9 cellular contexts compared by ENCODE assay signal in the genomic region with DNA sequence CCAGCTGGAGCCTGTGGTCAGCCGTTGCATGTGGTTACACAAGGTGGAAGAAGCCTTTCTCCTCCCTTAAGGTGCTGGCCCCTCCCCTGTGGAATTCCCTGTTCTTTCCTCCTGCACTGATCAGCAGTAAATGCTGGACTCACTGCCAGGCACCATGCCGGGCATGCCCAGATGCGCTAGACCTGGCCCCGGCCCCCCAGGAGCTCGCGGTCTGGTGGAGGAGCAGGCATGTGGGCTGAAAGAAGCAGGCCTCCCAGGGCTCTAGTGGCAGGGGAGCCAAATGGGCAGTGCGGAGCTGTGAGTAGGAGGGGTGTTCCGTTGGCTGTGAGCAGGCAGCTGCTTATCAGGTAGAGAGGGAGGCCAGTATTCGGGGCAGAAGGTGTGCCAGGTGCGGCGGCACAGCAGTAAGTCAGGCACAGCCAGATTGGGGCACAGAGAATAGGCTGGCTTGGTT. TPM values are rescaled to one million over a fixed set of nuclear protein-coding genes. Genes with fewer than 3 reads are reported as not detected.
A peak's percentile ranks its signal among the peaks of the same experiment; 100 is the strongest.
DNase-seq lines count a peak whose midpoint lies in the region; ATAC-seq, FAIRE-seq and TF ChIP-seq lines count a peak whose summit lies in the region.
"Had no signal": no experiment of that assay in that cellular context is flagged by ENCODE, and none has a peak within 500 bp of the region (broad histone marks: within the 10 kb centered on the region; RNA-seq: fewer than 3 reads in every experiment).

No MANE protein-coding gene starts in this region.

- no peaks in the 10 kb centered on the region for H3K27me3 Mint-ChIP-seq in activated naive CD8-positive, alpha-beta T cell
- no peaks in the 10 kb centered on the region for H3K27me3 Mint-ChIP-seq in activated CD4-positive, alpha-beta T cell treated with anti-CD3 and anti-CD28 coated beads, Interleukin-2, amount 10 ng/mL, durations not matched to agents 7 days and 5 days
- H3K27me3 Mint-ChIP-seq in activated CD8-positive, alpha-beta memory T cell treated with anti-CD3 and anti-CD28 coated beads, Interleukin-2, amount 10 ng/mL, durations not matched to agents 7 days and 5 days, result no peaks in the 10 kb centered on the region

- no peak for TF ChIP-seq CTCF in HepG2 (CRISPR knock-in tag; IDR thresholded peaks at IDR 0.05)

- WGBS in HepG2 (ENCODE audit: low lambda C conversion rate), result 98% methylated on average over 11 of the region's 11 CpGs

- no peak for ATAC-seq in HepG2
- ATAC-seq in activated CD8-positive, alpha-beta memory T cell treated with anti-CD3 and anti-CD28 coated beads, Interleukin-2, amount 10 ng/mL, durations not matched to agents 7 days and 5 days, result no peak

- peak overlapping the region; percentile 90 for H3K27ac Mint-ChIP-seq in activated naive CD8-positive, alpha-beta T cell
- H3K27ac Mint-ChIP-seq in activated CD4-positive, alpha-beta T cell treated with anti-CD3 and anti-CD28 coated beads, Interleukin-2, amount 10 ng/mL, durations not matched to agents 7 days and 5 days, result no peak overlapping the region
- H3K27ac Mint-ChIP-seq in activated CD8-positive, alpha-beta memory T cell treated with anti-CD3 and anti-CD28 coated beads, Interleukin-2, amount 10 ng/mL, durations not matched to agents 7 days and 5 days, result no peak overlapping the region

- H3K4me2 ChIP-seq in BLaER1 (no peak overlapping the region; the same call in 1 of the 2 replicates), HepG2 (ENCODE audit: low read depth, low read length) (no peak overlapping the region)

- DNase-seq in HepG2 (ENCODE audit: low spot score) (no peak), SW480 (ENCODE audit: low spot score) (no peak), NAMALWA (ENCODE audit: low spot score) (no peak)
- no peak for DNase-seq in activated CD4-positive, alpha-beta T cell treated with anti-CD3 and anti-CD28 coated beads, Interleukin-2, amount 10 ng/mL, durations not matched to agents 7 days and 5 days
- DNase-seq in activated CD8-positive, alpha-beta memory T cell treated with anti-CD3 and anti-CD28 coated beads, Interleukin-2, amount 10 ng/mL, durations not matched to agents 7 days and 5 days, result no peak
- DNase-seq: activated CD4-positive, alpha-beta T cell treated with anti-CD3 and anti-CD28 coated beads, Interleukin-2, amount 50 U/mL, for 48 hours had no signal

- no peaks in the 10 kb centered on the region for H3K9me3 Mint-ChIP-seq in activated naive CD8-positive, alpha-beta T cell (ENCODE audit: low read depth)
- no peaks in the 10 kb centered on the region for H3K9me3 Mint-ChIP-seq in activated CD4-positive, alpha-beta T cell treated with anti-CD3 and anti-CD28 coated beads, Interleukin-2, amount 10 ng/mL, durations not matched to agents 7 days and 5 days
- H3K9me3 Mint-ChIP-seq in activated CD8-positive, alpha-beta memory T cell treated with anti-CD3 and anti-CD28 coated beads, Interleukin-2, amount 10 ng/mL, durations not matched to agents 7 days and 5 days (ENCODE audit: low read depth), result no peaks in the 10 kb centered on the region

- H3K27ac ChIP-seq in BLaER1 (peak overlapping the region; percentile 16; the same call in 1 of the 2 replicates), HepG2 (ENCODE audit: extremely low read length, insufficient read depth, low read length) (no peak overlapping the region)

- H3K4me1 ChIP-seq in BLaER1, result peaks cover 67% of the 10 kb centered on the region
- peaks cover 18% of the 10 kb centered on the region for H3K4me1 ChIP-seq in HepG2 (ENCODE audit: insufficient read depth, low read length)

- TF ChIP-seq EP300 in Ishikawa (IDR thresholded peaks at IDR 0.05; ENCODE audit: borderline replicate concordance), result no peak; the same call in 1 of the 2 replicates
- no peak for TF ChIP-seq EP300 in HepG2 (IDR thresholded peaks at IDR 0.05; ENCODE audit: low read depth in 2 of 2, low read length in 2 of 2)
- no peak for TF ChIP-seq EP300 in HepG2 (CRISPR knock-in tag; IDR thresholded peaks at IDR 0.05; ENCODE audit: borderline replicate concordance)

- intact Hi-C loops in HepG2 (cut with micrococcal nuclease; ENCODE audit: unreplicated experiment), result no loop called here

- no peak for FAIRE-seq in HepG2 (lab: Jason Lieb, UNC)

- no peak for TF ChIP-seq RAD21 in Ishikawa (IDR thresholded peaks at IDR 0.05; ENCODE audit: low read depth)
- no peak for TF ChIP-seq RAD21 in HepG2 (CRISPR knock-in tag; IDR thresholded peaks at IDR 0.05)

- no peaks in the 10 kb centered on the region for H3K27me3 ChIP-seq in BLaER1
- no peaks in the 10 kb centered on the region for H3K27me3 ChIP-seq in HepG2 (ENCODE audit: control insufficient read depth in 1 of 2, insufficient read depth in 2 of 2, low read length in 2 of 2)

- no peak overlapping the region for H3K4me3 ChIP-seq in BLaER1
- no peak overlapping the region for H3K4me3 ChIP-seq in HepG2 (replicated peaks in 1 of 3; ENCODE audit: insufficient read depth in 1 of 3, low read depth in 2 of 3, low read length in 3 of 3)

- H3K4me1 Mint-ChIP-seq in activated naive CD8-positive, alpha-beta T cell (ENCODE audit: low read depth), result peaks cover 78% of the 10 kb centered on the region
- H3K4me1 Mint-ChIP-seq in activated CD4-positive, alpha-beta T cell treated with anti-CD3 and anti-CD28 coated beads, Interleukin-2, amount 10 ng/mL, durations not matched to agents 7 days and 5 days, result peaks cover 60% of the 10 kb centered on the region
- H3K4me1 Mint-ChIP-seq in activated CD8-positive, alpha-beta memory T cell treated with anti-CD3 and anti-CD28 coated beads, Interleukin-2, amount 10 ng/mL, durations not matched to agents 7 days and 5 days, result peaks cover 51% of the 10 kb centered on the region

- BruUV-seq in HepG2 (replicated peaks; lab: Mats Ljungman, UMichigan), result no TSS peak

- CTCF ChIA-PET in HepG2 (lab: Yijun Ruan, JAX; ENCODE audit: low intra/inter-chr PET ratio, low total read pairs), result no interaction called here
- CTCF ChIA-PET in activated CD4-positive, alpha-beta T cell treated with anti-CD3 and anti-CD28 coated beads, Interleukin-2, amount 10 ng/mL, durations not matched to agents 7 days and 5 days (lab: Charles Lee), result interaction anchor here (0.8 to 18.0 kb wide), 3 partner anchors 6 to 23 kb away, joined by 3 to 280 read pairs (median 280); partner anchors contain the start of gene DGKZ
- CTCF ChIA-PET in activated CD8-positive, alpha-beta memory T cell treated with anti-CD3 and anti-CD28 coated beads, Interleukin-2, amount 10 ng/mL, durations not matched to agents 7 days and 5 days (lab: Charles Lee), result interaction anchor here (1.0 to 26.5 kb wide), 3 partner anchors 7 to 80 kb away, joined by 3 to 444 read pairs (median 444); partner anchors contain the start of genes DGKZ and MDK

- H3K79me2 ChIP-seq in HepG2 (ENCODE audit: insufficient read depth, low read length), result peaks cover 2% of the 10 kb centered on the region

- in situ Hi-C loops in HepG2 (cut with HindIII; ENCODE audit: extremely low pct_ligation_motif_present, low pct_unique_long_range_greater_than_20kb), result no loop called here

- H2AFZ ChIP-seq in HepG2 (ENCODE audit: low read length), result no peak overlapping the region

- H3K36me3 Mint-ChIP-seq in activated naive CD8-positive, alpha-beta T cell, result peaks cover 3% of the 10 kb centered on the region
- peaks cover 26% of the 10 kb centered on the region for H3K36me3 Mint-ChIP-seq in activated CD4-positive, alpha-beta T cell treated with anti-CD3 and anti-CD28 coated beads, Interleukin-2, amount 10 ng/mL, durations not matched to agents 7 days and 5 days (ENCODE audit: low read depth)
- H3K36me3 Mint-ChIP-seq in activated CD8-positive, alpha-beta memory T cell treated with anti-CD3 and anti-CD28 coated beads, Interleukin-2, amount 10 ng/mL, durations not matched to agents 7 days and 5 days, result no peaks in the 10 kb centered on the region

- H3K36me3 ChIP-seq in BLaER1, result peaks cover 36% of the 10 kb centered on the region
- H3K36me3 ChIP-seq in HepG2 (replicated peaks in 1 of 2; ENCODE audit: control insufficient read depth in 1 of 2, insufficient read depth in 2 of 2, low read length in 2 of 2), result 0 out of 5 replicates have a peak, but pooled peaks cover 0 to 11% of the 10 kb centered on the region in 2 experiments

- H4K20me1 ChIP-seq in BLaER1 (peaks cover 55% of the 10 kb centered on the region), HepG2 (ENCODE audit: insufficient read depth, low read length) (no peaks in the 10 kb centered on the region)

- TF ChIP-seq POLR2A in HepG2 (IDR thresholded peaks at IDR 0.05; ENCODE audit: insufficient read depth in 1 of 2, low read depth in 2 of 2, low read length in 2 of 2), result no peak

- no peak overlapping the region for H3K4me3 Mint-ChIP-seq in activated naive CD8-positive, alpha-beta T cell
- H3K4me3 Mint-ChIP-seq in activated CD4-positive, alpha-beta T cell treated with anti-CD3 and anti-CD28 coated beads, Interleukin-2, amount 10 ng/mL, durations not matched to agents 7 days and 5 days, result no peak overlapping the region
- H3K4me3 Mint-ChIP-seq in activated CD8-positive, alpha-beta memory T cell treated with anti-CD3 and anti-CD28 coated beads, Interleukin-2, amount 10 ng/mL, durations not matched to agents 7 days and 5 days, result no peak overlapping the region

- H3K9me3 ChIP-seq in BLaER1 (no peaks in the 10 kb centered on the region), HepG2 (ENCODE audit: low read length) (no peaks in the 10 kb centered on the region)

- H3K9ac ChIP-seq in BLaER1, result no peak overlapping the region
- H3K9ac ChIP-seq in HepG2 (ENCODE audit: insufficient read depth, low read depth, low read length), result no peak overlapping the region

- POLR2A ChIA-PET in HepG2 (lab: Yijun Ruan, JAX), result no interaction called here
- POLR2A ChIA-PET in activated CD4-positive, alpha-beta T cell treated with anti-CD3 and anti-CD28 coated beads, Interleukin-2, amount 10 ng/mL, durations not matched to agents 7 days and 5 days (lab: Charles Lee), result interaction anchor here (0.6 kb wide), 2 partner anchors 29 to 261 kb away, joined by 3 to 12 read pairs; no protein-coding TSS in a partner anchor

RNA-seq across cellular contexts. Expression of gene DGKZ, which starts 10.2 kb away (rescaled TPM):
- total RNA-seq in HepG2 (2016; rRNA removed; fragmentation: Illumina TruSeq; extraction: Trizol), result 14.6 and 20.7 TPM in 2 replicates
- total RNA-seq in HepG2 (2016; cell fraction: cytosol; rRNA removed; fragmentation: Illumina TruSeq; extraction: Trizol; ENCODE audit: low read depth), result 11.9 and 13.2 TPM in 2 replicates
- total RNA-seq in HepG2 (2016; cell fraction: insoluble cytoplasmic fraction; rRNA removed; fragmentation: Illumina TruSeq; extraction: Trizol), result 11.6 and 19.8 TPM in 2 replicates
- total RNA-seq in HepG2 (2016; cell fraction: membrane; rRNA removed; fragmentation: Illumina TruSeq; extraction: Trizol), result 26.9 and 29.6 TPM in 2 replicates
- 18.5 and 22.1 TPM in 2 replicates for total RNA-seq in HepG2 (2016; cell fraction: nucleus; rRNA removed; fragmentation: Illumina TruSeq; extraction: Trizol)
- polyA plus RNA-seq in HepG2 (2011; rRNA removed), result 15.8 and 17.6 TPM in 2 replicates
- polyA plus RNA-seq in HepG2 (2011; cell fraction: cytosol; rRNA removed), result 8.8 and 15.2 TPM in 2 replicates
- 108 and 162 TPM in 2 replicates for polyA plus RNA-seq in HepG2 (2011; cell fraction: nucleus; rRNA removed)
- 11.6 and 19.4 TPM in 2 replicates for polyA plus RNA-seq in HepG2 (2012)
- 18.6 and 18.8 TPM in 2 replicates for polyA plus RNA-seq in HepG2 (2016; cell fraction: cytosol; fragmentation: Illumina TruSeq; extraction: Trizol; ENCODE audit: low read depth)
- polyA plus RNA-seq in HepG2 (2016; cell fraction: insoluble cytoplasmic fraction; fragmentation: Illumina TruSeq; extraction: Trizol; ENCODE audit: low read depth), result 21.9 and 30.3 TPM in 2 replicates
- polyA plus RNA-seq in HepG2 (2016; cell fraction: membrane; fragmentation: Illumina TruSeq; extraction: Trizol; ENCODE audit: low read depth), result 44.5 and 49.9 TPM in 2 replicates
- 65.9 and 71.9 TPM in 2 replicates for polyA plus RNA-seq in HepG2 (2016; cell fraction: nucleus; fragmentation: Illumina TruSeq; extraction: Trizol; ENCODE audit: insufficient read depth, low read depth)
- 43.2 and 71.9 TPM in 2 replicates for polyA minus RNA-seq in HepG2 (2011; rRNA and poly(A)+ RNA removed; ENCODE audit: low replicate concordance)
- 12.3 and 14.8 TPM in 2 replicates for polyA minus RNA-seq in HepG2 (2011; cell fraction: cytosol; rRNA and poly(A)+ RNA removed)
- 15.9 and 16.9 TPM in 2 replicates for polyA minus RNA-seq in HepG2 (2011; cell fraction: nucleus; rRNA and poly(A)+ RNA removed)
- total RNA-seq in activated CD4-positive, alpha-beta T cell treated with anti-CD3 and anti-CD28 coated beads, Interleukin-2, amount 10 ng/mL, durations not matched to agents 7 days and 5 days, result 100 to 1,000 TPM; 178 to 187 TPM
- 100 to 1,000 TPM in 1 of 2 experiments, 10 to 100 TPM in 1; 96.9 to 132 TPM for total RNA-seq in activated CD8-positive, alpha-beta memory T cell treated with anti-CD3 and anti-CD28 coated beads, Interleukin-2, amount 10 ng/mL, durations not matched to agents 7 days and 5 days

RNA-seq across cellular contexts. Expression of gene MDK, which starts 24.0 kb away (rescaled TPM):
- 149 and 312 TPM in 2 replicates for total RNA-seq in HepG2 (2016; rRNA removed; fragmentation: Illumina TruSeq; extraction: Trizol)
- total RNA-seq in HepG2 (2016; cell fraction: cytosol; rRNA removed; fragmentation: Illumina TruSeq; extraction: Trizol; ENCODE audit: low read depth), result 310 and 356 TPM in 2 replicates
- total RNA-seq in HepG2 (2016; cell fraction: insoluble cytoplasmic fraction; rRNA removed; fragmentation: Illumina TruSeq; extraction: Trizol), result 138 and 308 TPM in 2 replicates
- total RNA-seq in HepG2 (2016; cell fraction: membrane; rRNA removed; fragmentation: Illumina TruSeq; extraction: Trizol), result 284 and 347 TPM in 2 replicates
- total RNA-seq in HepG2 (2016; cell fraction: nucleus; rRNA removed; fragmentation: Illumina TruSeq; extraction: Trizol), result 197 and 254 TPM in 2 replicates
- polyA plus RNA-seq in HepG2 (2011; rRNA removed), result 355 and 407 TPM in 2 replicates
- 510 and 850 TPM in 2 replicates for polyA plus RNA-seq in HepG2 (2011; cell fraction: cytosol; rRNA removed)
- 205 and 210 TPM in 2 replicates for polyA plus RNA-seq in HepG2 (2011; cell fraction: nucleus; rRNA removed)
- 127 and 170 TPM in 2 replicates for polyA plus RNA-seq in HepG2 (2012)
- polyA plus RNA-seq in HepG2 (2016; cell fraction: cytosol; fragmentation: Illumina TruSeq; extraction: Trizol; ENCODE audit: low read depth), result 699 and 772 TPM in 2 replicates
- polyA plus RNA-seq in HepG2 (2016; cell fraction: insoluble cytoplasmic fraction; fragmentation: Illumina TruSeq; extraction: Trizol; ENCODE audit: low read depth), result 298 and 351 TPM in 2 replicates
- 584 and 631 TPM in 2 replicates for polyA plus RNA-seq in HepG2 (2016; cell fraction: membrane; fragmentation: Illumina TruSeq; extraction: Trizol; ENCODE audit: low read depth)
- polyA plus RNA-seq in HepG2 (2016; cell fraction: nucleus; fragmentation: Illumina TruSeq; extraction: Trizol; ENCODE audit: insufficient read depth, low read depth), result 829 and 892 TPM in 2 replicates
- 1.3 and 126 TPM in 2 replicates for polyA minus RNA-seq in HepG2 (2011; rRNA and poly(A)+ RNA removed; ENCODE audit: low replicate concordance)
- polyA minus RNA-seq in HepG2 (2011; cell fraction: cytosol; rRNA and poly(A)+ RNA removed), result 66.8 and 86.0 TPM in 2 replicates
- 18.5 and 19.3 TPM in 2 replicates for polyA minus RNA-seq in HepG2 (2011; cell fraction: nucleus; rRNA and poly(A)+ RNA removed)
- total RNA-seq in activated CD4-positive, alpha-beta T cell treated with anti-CD3 and anti-CD28 coated beads, Interleukin-2, amount 10 ng/mL, durations not matched to agents 7 days and 5 days, result 10 to 100 TPM in 1 of 2 experiments, 1 to 10 TPM in 1; 8.2 to 10.5 TPM
- 1 to 10 TPM; 1.6 to 5.0 TPM for total RNA-seq in activated CD8-positive, alpha-beta memory T cell treated with anti-CD3 and anti-CD28 coated beads, Interleukin-2, amount 10 ng/mL, durations not matched to agents 7 days and 5 days

RNA-seq across cellular contexts. Expression of gene CHRM4, which starts 34.1 kb away (rescaled TPM):
- 0.13 TPM in 1 of 2 replicates, not detected in the other for total RNA-seq in HepG2 (2016; rRNA removed; fragmentation: Illumina TruSeq; extraction: Trizol)
- total RNA-seq in HepG2 (2016; cell fraction: cytosol; rRNA removed; fragmentation: Illumina TruSeq; extraction: Trizol; ENCODE audit: low read depth), result not detected in 2 replicates
- total RNA-seq in HepG2 (2016; cell fraction: insoluble cytoplasmic fraction; rRNA removed; fragmentation: Illumina TruSeq; extraction: Trizol), result 0.11 TPM in 1 of 2 replicates, not detected in the other
- total RNA-seq in HepG2 (2016; cell fraction: membrane; rRNA removed; fragmentation: Illumina TruSeq; extraction: Trizol), result 0.15 TPM in 1 of 2 replicates, not detected in the other
- total RNA-seq in HepG2 (2016; cell fraction: nucleus; rRNA removed; fragmentation: Illumina TruSeq; extraction: Trizol), result 0.25 TPM in 1 of 2 replicates, not detected in the other
- 0.21 and 0.22 TPM in 2 replicates for polyA plus RNA-seq in HepG2 (2011; rRNA removed)
- 0.12 and 0.19 TPM in 2 replicates for polyA plus RNA-seq in HepG2 (2011; cell fraction: cytosol; rRNA removed)
- 0.43 and 0.85 TPM in 2 replicates for polyA plus RNA-seq in HepG2 (2011; cell fraction: nucleus; rRNA removed)
- 0.27 TPM in 1 of 2 replicates, not detected in the other for polyA plus RNA-seq in HepG2 (2012)
- polyA plus RNA-seq in HepG2 (2016; cell fraction: cytosol; fragmentation: Illumina TruSeq; extraction: Trizol; ENCODE audit: low read depth), result 0.08 TPM in 1 of 2 replicates, not detected in the other
- polyA plus RNA-seq in HepG2 (2016; cell fraction: insoluble cytoplasmic fraction; fragmentation: Illumina TruSeq; extraction: Trizol; ENCODE audit: low read depth), result 0.15 TPM in 1 of 2 replicates, not detected in the other
- 0.21 TPM in 1 of 2 replicates, not detected in the other for polyA plus RNA-seq in HepG2 (2016; cell fraction: membrane; fragmentation: Illumina TruSeq; extraction: Trizol; ENCODE audit: low read depth)
- polyA plus RNA-seq in HepG2 (2016; cell fraction: nucleus; fragmentation: Illumina TruSeq; extraction: Trizol; ENCODE audit: insufficient read depth, low read depth), result 0.41 TPM in 1 of 2 replicates, not detected in the other
- polyA minus RNA-seq in HepG2 (2011; rRNA and poly(A)+ RNA removed; ENCODE audit: low replicate concordance), result 0.58 and 0.90 TPM in 2 replicates
- polyA minus RNA-seq in HepG2 (2011; cell fraction: cytosol; rRNA and poly(A)+ RNA removed), result not detected in 2 replicates
- 0.50 and 0.52 TPM in 2 replicates for polyA minus RNA-seq in HepG2 (2011; cell fraction: nucleus; rRNA and poly(A)+ RNA removed)
- under 1 TPM; 0.12 to 0.31 TPM for total RNA-seq in activated CD4-positive, alpha-beta T cell treated with anti-CD3 and anti-CD28 coated beads, Interleukin-2, amount 10 ng/mL, durations not matched to agents 7 days and 5 days
- under 1 TPM in 1 of 2 experiments, not detected in 1; 0.18 TPM for total RNA-seq in activated CD8-positive, alpha-beta memory T cell treated with anti-CD3 and anti-CD28 coated beads, Interleukin-2, amount 10 ng/mL, durations not matched to agents 7 days and 5 days

Comparison
In these comparisons a context has a peak if more than half of its experiments do, and no peak if none do; other contexts are left out.
1. RNA of gene MDK, which starts 24.0 kb away (total RNA-seq): 138 to 356 TPM in HepG2; 8.2 to 10.5 TPM in activated CD4-positive, alpha-beta T cell treated with anti-CD3 and anti-CD28 coated beads, Interleukin-2, amount 10 ng/mL, durations not matched to agents 7 days and 5 days and 1.6 to 5.0 TPM in activated CD8-positive, alpha-beta memory T cell treated with anti-CD3 and anti-CD28 coated beads, Interleukin-2, amount 10 ng/mL, durations not matched to agents 7 days and 5 days; every median in the first group is over 10 times any median in the second.